In the genomic region with DNA sequence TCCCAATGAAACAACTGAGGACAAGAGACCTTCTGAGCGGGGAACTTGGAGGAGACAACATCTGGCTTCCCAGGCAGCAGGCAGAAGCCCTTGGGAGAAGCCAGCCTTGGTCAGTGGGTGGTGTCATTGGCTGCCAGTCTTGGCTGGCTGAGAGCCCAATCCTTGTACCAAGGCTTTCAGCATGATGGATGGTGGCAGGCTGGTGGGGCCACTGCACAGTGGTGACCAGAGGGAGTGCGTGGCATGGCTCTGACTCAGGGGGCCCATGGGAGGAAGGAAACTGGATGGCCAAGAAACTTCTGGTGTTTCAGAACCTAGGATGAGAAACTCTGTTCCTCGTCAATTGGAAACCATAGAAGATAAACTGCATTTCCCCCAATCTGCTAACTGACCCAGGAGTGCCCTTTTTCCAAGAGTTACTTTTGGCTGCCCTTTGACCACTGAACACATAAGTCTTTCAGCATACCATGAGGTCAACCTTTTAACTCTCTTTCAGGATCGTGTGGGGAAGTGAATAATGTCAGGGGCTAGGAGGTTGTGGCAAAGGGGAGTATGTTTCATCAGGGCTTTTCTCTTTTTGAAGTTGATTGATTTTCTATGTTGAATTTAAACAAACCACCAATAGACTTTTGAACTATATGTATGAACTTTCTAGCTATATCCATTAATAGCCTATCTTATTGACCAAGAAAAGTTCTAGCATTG, we compare ENCODE assay signal across 23 cellular contexts.
"Had no signal": no experiment of that assay in that cellular context is flagged by ENCODE, and none has a peak within 500 bp of the region (broad histone marks: within the 10 kb centered on the region; RNA-seq: fewer than 3 reads in every experiment).

No MANE protein-coding gene starts in this region.

- H3K4me3 Mint-ChIP-seq: activated CD4-positive, alpha-beta T cell treated with anti-CD3 and anti-CD28 coated beads, Interleukin-2, amount 10 ng/mL, durations not matched to agents 7 days and 5 days; dendritic cell treated with granulocyte-macrophage colony-stimulating factor and Interleukin-4, amounts not matched to agents 40 ng/mL and 50 ng/mL, for 4 days; nephron; stimulated activated naive CD8-positive, alpha-beta T cell treated with anti-CD3 and anti-CD28 coated beads, Interleukin-15, Interleukin-2, amounts not matched to agents 100 ng/mL and 50 ng/mL, for 24 hours had no signal

- H3K4me3 ChIP-seq: ascending aorta, left lung, pancreas, psoas muscle, right atrium auricular region, tibial artery had no signal

- DNase-seq: activated CD4-positive, alpha-beta T cell treated with anti-CD3 and anti-CD28 coated beads, Interleukin-2, amount 10 ng/mL, durations not matched to agents 7 days and 5 days; activated gamma-delta T cell treated with Interleukin-2 at 50 U/mL for 16 hours; activated T-cell treated with anti-CD3 and anti-CD28 coated beads, Interleukin-2, amount 50 U/mL, for 1 hour; brain microvascular endothelial cell; caudate nucleus; effector CD4-positive, alpha-beta T cell; foreskin keratinocyte; kidney; left lung; midbrain; psoas muscle; stimulated activated CD4-positive, alpha-beta T cell treated with anti-CD3 and anti-CD28 coated beads, Interleukin-4, amount 100 ng/mL, for 24 hours; substantia nigra had no signal

- H3K9me3 Mint-ChIP-seq: activated CD4-positive, alpha-beta T cell treated with anti-CD3 and anti-CD28 coated beads, Interleukin-2, amount 10 ng/mL, durations not matched to agents 7 days and 5 days; dendritic cell treated with granulocyte-macrophage colony-stimulating factor and Interleukin-4, amounts not matched to agents 40 ng/mL and 50 ng/mL, for 4 days had no signal

- H3K27ac ChIP-seq: brain microvascular endothelial cell, foreskin keratinocyte, left lung, pancreas, psoas muscle, right atrium auricular region, tibial artery, VCaP had no signal

- H3K36me3 ChIP-seq: ascending aorta, brain microvascular endothelial cell, left lung, pancreas, right atrium auricular region, tibial artery had no signal

- H3K27me3 ChIP-seq: ascending aorta, brain microvascular endothelial cell, left lung, pancreas, right atrium auricular region, tibial artery had no signal

- H3K27ac Mint-ChIP-seq: activated CD4-positive, alpha-beta T cell treated with anti-CD3 and anti-CD28 coated beads, Interleukin-2, amount 10 ng/mL, durations not matched to agents 7 days and 5 days; dendritic cell treated with granulocyte-macrophage colony-stimulating factor and Interleukin-4, amounts not matched to agents 40 ng/mL and 50 ng/mL, for 4 days; stimulated activated naive CD8-positive, alpha-beta T cell treated with anti-CD3 and anti-CD28 coated beads, Interleukin-15, Interleukin-2, amounts not matched to agents 100 ng/mL and 50 ng/mL, for 24 hours had no signal

- H3K4me1 ChIP-seq: foreskin keratinocyte, left lung, pancreas, psoas muscle had no signal

- H3K4me1 Mint-ChIP-seq: activated CD4-positive, alpha-beta T cell treated with anti-CD3 and anti-CD28 coated beads, Interleukin-2, amount 10 ng/mL, durations not matched to agents 7 days and 5 days had no signal

- H3K27me3 Mint-ChIP-seq: activated CD4-positive, alpha-beta T cell treated with anti-CD3 and anti-CD28 coated beads, Interleukin-2, amount 10 ng/mL, durations not matched to agents 7 days and 5 days; stimulated activated naive CD8-positive, alpha-beta T cell treated with anti-CD3 and anti-CD28 coated beads, Interleukin-15, Interleukin-2, amounts not matched to agents 100 ng/mL and 50 ng/mL, for 24 hours had no signal

- ATAC-seq: activated CD4-positive, CD25-positive, alpha-beta regulatory T cell treated with anti-CD3 and anti-CD28 coated beads, Interleukin-2, amount 50 U/mL, for 24 hours; activated naive CD4-positive, alpha-beta T cell treated with anti-CD3 and anti-CD28 coated beads, Interleukin-2, amount 50 U/mL, for 72 hours; foreskin keratinocyte; left lung; pancreas; psoas muscle had no signal

- H3K9me3 ChIP-seq: ascending aorta, left lung, pancreas, psoas muscle, right atrium auricular region, tibial artery had no signal

- H3K36me3 Mint-ChIP-seq: activated naive CD4-positive, alpha-beta T cell treated with anti-CD3 and anti-CD28 coated beads, Interleukin-2, amount 50 U/mL, for 72 hours had no signal
